In genomic region chr19:45344621-45345505, GRCh38 we compare ENCODE assay signal across 21 cellular contexts. TPM values are rescaled to one million over a fixed set of nuclear protein-coding genes. Genes with fewer than 3 reads are reported as not detected.
DNase-seq lines count a peak whose midpoint lies in the region; ATAC-seq, FAIRE-seq and TF ChIP-seq lines count a peak whose summit lies in the region.
"Had no signal": no experiment of that assay in that cellular context is flagged by ENCODE, and none has a peak within 500 bp of the region (broad histone marks: within the 10 kb centered on the region; RNA-seq: fewer than 3 reads in every experiment).

No MANE protein-coding gene starts in this region.

- H4K20me1 ChIP-seq in osteoblast (ENCODE audit: insufficient read depth, low read length): peaks cover 6% of the 10 kb centered on the region

- H2AFZ ChIP-seq in osteoblast (ENCODE audit: low read length): no peak overlapping the region
- H2AFZ ChIP-seq: PC-9 had no signal

- no peak for ATAC-seq in activated T-cell treated with anti-CD3 and anti-CD28 coated beads, Interleukin-2, amount 50 U/mL, for 72 hours (replicated peaks in 1 of 2)

- no peak for TF ChIP-seq CTCF in Calu3 (IDR thresholded peaks at IDR 0.05; ENCODE audit: unreplicated experiment)
- TF ChIP-seq CTCF in osteoblast (IDR thresholded peaks at IDR 0.05; ENCODE audit: extremely low read depth, low read depth, low read length): no peak

- H3K4me3 Mint-ChIP-seq in Calu3 (ENCODE audit: low read depth, unreplicated experiment): peak overlapping the region; percentile 2
- no peak overlapping the region for H3K4me3 Mint-ChIP-seq in activated T-cell treated with anti-CD3 and anti-CD28 coated beads, Interleukin-2, amount 50 U/mL, for 72 hours
- H3K4me3 Mint-ChIP-seq: CD4-positive, alpha-beta T cell had no signal

- no peaks in the 10 kb centered on the region for H3K4me1 ChIP-seq in osteoblast (ENCODE audit: insufficient read depth, low read length)

- peaks cover 15% of the 10 kb centered on the region for H3K27me3 ChIP-seq in osteoblast (ENCODE audit: insufficient read depth, low read length)

- H3K4me2 ChIP-seq in osteoblast (ENCODE audit: insufficient read depth, low read length): no peak overlapping the region
- H3K4me2 ChIP-seq: A549, PC-9 had no signal

- no peaks in the 10 kb centered on the region for H3K9me3 ChIP-seq in osteoblast (ENCODE audit: low read depth, low read length)
- H3K9me3 ChIP-seq: A549, MG63 had no signal

- no peak overlapping the region for H3K27ac Mint-ChIP-seq in Calu3 (ENCODE audit: unreplicated experiment)
- H3K27ac Mint-ChIP-seq in activated T-cell treated with anti-CD3 and anti-CD28 coated beads, Interleukin-2, amount 50 U/mL, for 72 hours: no peak overlapping the region
- H3K27ac Mint-ChIP-seq: CD4-positive, alpha-beta T cell had no signal

- peaks cover 39% of the 10 kb centered on the region for H3K36me3 Mint-ChIP-seq in Calu3 (ENCODE audit: insufficient read depth, unreplicated experiment)
- H3K36me3 Mint-ChIP-seq in activated T-cell treated with anti-CD3 and anti-CD28 coated beads, Interleukin-2, amount 50 U/mL, for 72 hours (ENCODE audit: insufficient read depth in 2 of 2): no peaks in the 10 kb centered on the region

- BruUV-seq in Calu3 (replicated peaks; lab: Mats Ljungman, UMichigan): no TSS peak

- H3K4me1 Mint-ChIP-seq in Calu3 (ENCODE audit: low read depth, unreplicated experiment): no peaks in the 10 kb centered on the region
- no peaks in the 10 kb centered on the region for H3K4me1 Mint-ChIP-seq in activated T-cell treated with anti-CD3 and anti-CD28 coated beads, Interleukin-2, amount 50 U/mL, for 72 hours (ENCODE audit: low read depth)

- intact Hi-C loops in Calu3 (cut with micrococcal nuclease; ENCODE audit: unreplicated experiment): no loop called here

- DNase-seq in Calu3: no peak
- peak; percentile 59 for DNase-seq in HPDE6-E6E7 (ENCODE audit: extremely low spot score)
- peak; percentile 8 for DNase-seq in epithelial cell of prostate (ENCODE audit: low read depth, low spot score)
- DNase-seq in osteoblast (ENCODE audit: insufficient read length, low spot score, missing footprints): peak; percentile 74
- DNase-seq in middle frontal gyrus (ENCODE audit: extremely low spot score, low spot score): no peak
- DNase-seq in activated T-cell treated with anti-CD3 and anti-CD28 coated beads, Interleukin-2, amount 50 U/mL, for 72 hours: no peak
- DNase-seq in urothelium cell line (ENCODE audit: low spot score): no peak
- DNase-seq: CD4-positive, alpha-beta T cell; MG63; NCI-H1092; NCI-H1436 treated with DMSO at 0.1 percent for 48 hours; NCI-H2029; NCI-H2171; NCI-H526; PC-9 had no signal

- H3K27ac ChIP-seq in epithelial cell of prostate (peak overlapping the region; percentile 56), osteoblast (ENCODE audit: low read depth, low read length) (no peak overlapping the region)
- H3K27ac ChIP-seq: A549, PC-9, SJSA1 had no signal

- no peaks in the 10 kb centered on the region for H3K36me3 ChIP-seq in osteoblast (ENCODE audit: insufficient read depth, low read length)
- H3K36me3 ChIP-seq: MG63 had no signal

- no peaks in the 10 kb centered on the region for H3K9me3 Mint-ChIP-seq in Calu3 (ENCODE audit: low read depth, unreplicated experiment)
- H3K9me3 Mint-ChIP-seq in activated T-cell treated with anti-CD3 and anti-CD28 coated beads, Interleukin-2, amount 50 U/mL, for 72 hours: no peaks in the 10 kb centered on the region
- H3K9me3 Mint-ChIP-seq: CD4-positive, alpha-beta T cell had no signal

- CTCF ChIA-PET in Calu3 (lab: Charles Lee): interaction anchor here (0.6 kb wide), 4 partner anchors 18 to 346 kb away, joined by 3 to 4 read pairs (median 4); no protein-coding TSS in a partner anchor

- no peaks in the 10 kb centered on the region for H3K79me2 ChIP-seq in osteoblast (ENCODE audit: insufficient read depth, low read length)

- no peak for FAIRE-seq in urothelium cell line (lab: Jason Lieb, UNC)
- FAIRE-seq: A549, D721Med, GM12892, GM18507, H1 had no signal

- H3K27me3 Mint-ChIP-seq in Calu3 (ENCODE audit: unreplicated experiment): no peaks in the 10 kb centered on the region
- peaks cover 18% of the 10 kb centered on the region for H3K27me3 Mint-ChIP-seq in activated T-cell treated with anti-CD3 and anti-CD28 coated beads, Interleukin-2, amount 50 U/mL, for 72 hours (ENCODE audit: low read depth)

- H3K4me3 ChIP-seq in osteoblast (ENCODE audit: insufficient read depth, low read length): no peak overlapping the region
- H3K4me3 ChIP-seq: A549, MG63, PC-9, SJSA1 had no signal

RNA-seq across cellular contexts. Expression of gene KLC3, which starts 4.3 kb away (rescaled TPM):
- 3.3 and 4.5 TPM in 2 replicates for total RNA-seq in Calu3 (2022)
- 0.29 and 0.72 TPM in 2 replicates for total RNA-seq in osteoblast
- total RNA-seq in activated T-cell treated with anti-CD3 and anti-CD28 coated beads, Interleukin-2, amount 50 U/mL, for 72 hours: under 1 TPM; 0.22 to 0.42 TPM
- total RNA-seq: CD4-positive, alpha-beta T cell had no signal

RNA-seq across cellular contexts. Expression of gene CKM, which starts 22.2 kb away (rescaled TPM):
- total RNA-seq in Calu3 (2022): not detected in 2 replicates
- under 0.01 and 0.36 TPM in 2 replicates for total RNA-seq in osteoblast
- total RNA-seq in activated T-cell treated with anti-CD3 and anti-CD28 coated beads, Interleukin-2, amount 50 U/mL, for 72 hours: not detected
- total RNA-seq: CD4-positive, alpha-beta T cell; H1; PC-9; SJSA1 had no signal

RNA-seq across cellular contexts. Expression of gene ERCC2, which starts 25.5 kb away (rescaled TPM):
- total RNA-seq in Calu3 (2022): 56.4 and 57.7 TPM in 2 replicates
- 47.4 and 52.5 TPM in 2 replicates for total RNA-seq in osteoblast
- total RNA-seq in activated T-cell treated with anti-CD3 and anti-CD28 coated beads, Interleukin-2, amount 50 U/mL, for 72 hours: 10 to 100 TPM; 20.4 to 23.2 TPM

Comparison
In these comparisons a context has a peak if more than half of its experiments do, and no peak if none do; other contexts are left out.
1. DNase-seq: peak in HPDE6-E6E7 (single experiment), epithelial cell of prostate (single experiment) and osteoblast (single experiment); none in Calu3 (single experiment), middle frontal gyrus (single experiment), activated T-cell treated with anti-CD3 and anti-CD28 coated beads, Interleukin-2, amount 50 U/mL, for 72 hours (0 of 2) and urothelium cell line (single experiment).